18 cellular contexts compared by ENCODE assay signal in genomic region chr5:139687656-139688055, GRCh38. TPM values are rescaled to one million over a fixed set of nuclear protein-coding genes. Genes with fewer than 3 reads are reported as not detected.
DNase-seq lines count a peak whose midpoint lies in the region; ATAC-seq and TF ChIP-seq lines count a peak whose summit lies in the region.
"Had no signal": no experiment of that assay in that cellular context is flagged by ENCODE, and none has a peak within 500 bp of the region (broad histone marks: within the 10 kb centered on the region; RNA-seq: fewer than 3 reads in every experiment).

No MANE protein-coding gene starts in this region.

- no peaks in the 10 kb centered on the region for H3K9me3 ChIP-seq in left ventricle myocardium inferior (replicated peaks)
- no peaks in the 10 kb centered on the region for H3K9me3 ChIP-seq in vagina
- H3K9me3 ChIP-seq in tibial nerve = no peaks in the 10 kb centered on the region
- H3K9me3 ChIP-seq: colonic mucosa, neutrophil, upper lobe of left lung had no signal

- 69 to 73% methylated on average over 6 of the region's 6 CpGs for WGBS in tibial nerve, 2 donors

- H3K4me1 Mint-ChIP-seq in nephron = peaks cover 74% of the 10 kb centered on the region

- TF ChIP-seq POLR2A in vagina (IDR thresholded peaks at IDR 0.05) (no peak), tibial nerve (IDR thresholded peaks at IDR 0.05) (no peak)

- no peaks in the 10 kb centered on the region for H3K9me3 Mint-ChIP-seq in nephron
- H3K9me3 Mint-ChIP-seq: activated T-cell treated with anti-CD3 and anti-CD28 coated beads, Interleukin-2, amount 50 U/mL, for 72 hours had no signal

- intact Hi-C loops in Right ventricle myocardium inferior (cut with DNase I) = loop anchor here (2.0 kb wide), 1 partner anchor 37 kb away; no protein-coding TSS in a partner anchor
- intact Hi-C loops in cardiac septum (cut with DNase I) = loop anchor here (5.0 kb wide), 1 partner anchor 35 kb away; no protein-coding TSS in a partner anchor
- intact Hi-C loops in left ventricle myocardium inferior (cut with micrococcal nuclease) = no loop called here
- intact Hi-C loops in vagina (cut with DNase I) = loop anchor here (5.0 kb wide), 1 partner anchor 50 kb away; no protein-coding TSS in a partner anchor

- ATAC-seq in Right ventricle myocardium inferior = peak; percentile 26
- no peak for ATAC-seq in activated CD4-positive, CD25-positive, alpha-beta regulatory T cell treated with anti-CD3 and anti-CD28 coated beads, Interleukin-2, amount 50 U/mL, for 24 hours
- ATAC-seq: activated T-cell treated with anti-CD3 and anti-CD28 coated beads, Interleukin-2, amount 50 U/mL, for 72 hours; PC-3 had no signal

- no peak for TF ChIP-seq EP300 in tibial nerve (IDR thresholded peaks at IDR 0.05)

- peaks cover 79% of the 10 kb centered on the region for H3K4me1 ChIP-seq in left ventricle myocardium inferior
- H3K4me1 ChIP-seq in vagina = peaks cover 38% of the 10 kb centered on the region
- peaks cover 0 to 85% (median 61%) of the 10 kb centered on the region in 4 donors for H3K4me1 ChIP-seq in tibial nerve

- H3K27me3 ChIP-seq in left ventricle myocardium inferior (ENCODE audit: low read depth) (no peaks in the 10 kb centered on the region), vagina (no peaks in the 10 kb centered on the region), tibial nerve (no peaks in the 10 kb centered on the region)
- H3K27me3 ChIP-seq: colonic mucosa, upper lobe of left lung had no signal

- H3K27ac Mint-ChIP-seq in nephron = peak overlapping the region in 2 of 3 experiments; percentile 52 to 64
- H3K27ac Mint-ChIP-seq: activated T-cell treated with anti-CD3 and anti-CD28 coated beads, Interleukin-2, amount 50 U/mL, for 72 hours had no signal

- H3K4me3 Mint-ChIP-seq in nephron = no peak overlapping the region
- H3K4me3 Mint-ChIP-seq: activated T-cell treated with anti-CD3 and anti-CD28 coated beads, Interleukin-2, amount 50 U/mL, for 72 hours had no signal

- peaks cover 17% of the 10 kb centered on the region for H3K36me3 ChIP-seq in left ventricle myocardium inferior
- H3K36me3 ChIP-seq in vagina = peaks cover 0 to 5% of the 10 kb centered on the region in 2 donors
- peaks cover 0 to 14% (median 0%) of the 10 kb centered on the region in 3 donors for H3K36me3 ChIP-seq in tibial nerve
- H3K36me3 ChIP-seq: colonic mucosa, neutrophil had no signal

- H3K36me3 Mint-ChIP-seq in nephron (ENCODE audit: low read depth) = peaks cover 29% of the 10 kb centered on the region

- H3K27me3 Mint-ChIP-seq in nephron (ENCODE audit: low read depth) = peaks cover 5% of the 10 kb centered on the region

- H3K4me3 ChIP-seq in left ventricle myocardium inferior (no peak overlapping the region), vagina (no peak overlapping the region), tibial nerve (no peak overlapping the region)
- H3K4me3 ChIP-seq: colonic mucosa, skin epidermis, upper lobe of left lung had no signal

- no peak for DNase-seq in Right ventricle myocardium inferior (ENCODE audit: missing footprints)
- no peak for DNase-seq in cardiac septum (ENCODE audit: low spot score)
- DNase-seq in left ventricle myocardium inferior = no peak
- DNase-seq in vagina (ENCODE audit: extremely low spot score in 2 of 2) = no peak
- DNase-seq in tibial nerve (ENCODE audit: low spot score in 2 of 2) = no peak
- DNase-seq in HuH-7.5 (ENCODE audit: low spot score) = no peak
- DNase-seq: activated CD4-positive, alpha-beta T cell treated with anti-CD3 and anti-CD28 coated beads, Interleukin-2, amount 50 U/mL, for 4 hours; activated T-cell treated with anti-CD3 and anti-CD28 coated beads, Interleukin-2, amount 50 U/mL, for 72 hours; colonic mucosa; NCI-H2029; NCI-H510A; PC-3 had no signal

- peak overlapping the region; percentile 85 for H3K27ac ChIP-seq in left ventricle myocardium inferior (replicated peaks)
- H3K27ac ChIP-seq in vagina = peak overlapping the region; percentile 25
- H3K27ac ChIP-seq in tibial nerve = peak overlapping the region in 2 of 4 donors; percentile 91 to 98
- H3K27ac ChIP-seq: colonic mucosa, epithelial cell of prostate, neutrophil, upper lobe of left lung had no signal

- TF ChIP-seq CTCF in left ventricle myocardium inferior (IDR thresholded peaks at IDR 0.05; ENCODE audit: borderline replicate concordance) = no peak
- TF ChIP-seq CTCF in nephron (IDR thresholded peaks at IDR 0.05; ENCODE audit: unreplicated experiment in 3 of 3) = no peak
- no peak for TF ChIP-seq CTCF in vagina (IDR thresholded peaks at IDR 0.05)
- TF ChIP-seq CTCF in tibial nerve (IDR thresholded peaks at IDR 0.05) = no peak

RNA-seq across cellular contexts. Expression of gene CXXC5, which starts 39.5 kb away (rescaled TPM):
- total RNA-seq in Right ventricle myocardium inferior (74.1 TPM), cardiac septum (49.3 TPM), left ventricle myocardium inferior (56.9 TPM), vagina (51.8 TPM), tibial nerve (10 to 100 TPM; 45.0 to 80.4 (median 67.0) TPM)
